In genomic region chr6:33843696-33844121, GRCh38 we compare ENCODE assay signal across 24 cellular contexts. TPM values are rescaled to one million over a fixed set of nuclear protein-coding genes. Genes with fewer than 3 reads are reported as not detected.
"Had no signal": no experiment of that assay in that cellular context is flagged by ENCODE, and none has a peak within 500 bp of the region (broad histone marks: within the 10 kb centered on the region; RNA-seq: fewer than 3 reads in every experiment).

No MANE protein-coding gene starts in this region.

- H3K27ac ChIP-seq: breast epithelium, stomach, transverse colon had no signal

- H3K9me3 ChIP-seq: breast epithelium, stomach, transverse colon had no signal

- ATAC-seq: activated T-helper 17 cell treated with anti-CD3 and anti-CD28 coated beads, Interleukin-2, amount 50 U/mL, for 72 hours; esophagus mucosa; sciatic nerve; stimulated activated memory B cell treated with anti-CD40 and anti-IgM and Interleukin-4, amounts not matched to agents 10 μg/mL and 1 μg/mL and 100 μg/mL, for 72 hours; WTC11 had no signal

- H3K4me2 ChIP-seq: smooth muscle cell had no signal

- DNase-seq: activated naive CD4-positive, alpha-beta T cell treated with Interleukin-2 at 50 U/mL for 16 hours; activated naive CD8-positive, alpha-beta T cell treated with anti-CD3 and anti-CD28 coated beads for 36 hours; activated T-cell treated with anti-CD3 and anti-CD28 coated beads, Interleukin-2, amount 50 U/mL, for 24 hours; amniotic stem cell; effector memory CD4-positive, alpha-beta T cell; hippocampal formation; stimulated activated CD4-positive, alpha-beta T cell treated with anti-CD3 and anti-CD28 coated beads, Interleukin-15, amount 100 ng/mL, for 24 hours; stomach; T1000; transverse colon had no signal

- H3K36me3 ChIP-seq: breast epithelium, stomach, transverse colon had no signal

- H3K4me3 ChIP-seq: breast epithelium, smooth muscle cell, stomach, transverse colon had no signal

- H3K27me3 ChIP-seq: breast epithelium, stomach, transverse colon had no signal

RNA-seq across cellular contexts. Expression of gene MLN, which starts 39.9 kb away (rescaled TPM):
- total RNA-seq: activated naive CD8-positive, alpha-beta T cell treated with anti-CD3 and anti-CD28 coated beads for 36 hours; activated T-helper 17 cell treated with anti-CD3 and anti-CD28 coated beads, Interleukin-2, amount 50 U/mL, for 72 hours; breast epithelium; dermis microvascular lymphatic vessel endothelial cell; esophagus mucosa; frontal cortex; liver; mononuclear cell; myocyte; omental fat pad; sciatic nerve; smooth muscle cell; stomach; temporal lobe; transverse colon; WTC11 had no signal
- polyA plus RNA-seq: liver, smooth muscle cell, stomach had no signal
